In genomic region chr6:121413831-121414368, GRCh38 we compare ENCODE assay signal across 2 cellular contexts.
TF ChIP-seq lines count a peak whose summit lies in the region.

No MANE protein-coding gene starts in this region.

TF ChIP-seq in GM23338, 12 proteins besides CTCF, POLR2A, EP300 and RAD21 (continued from another document):
- TF ChIP-seq, protein P1, sequence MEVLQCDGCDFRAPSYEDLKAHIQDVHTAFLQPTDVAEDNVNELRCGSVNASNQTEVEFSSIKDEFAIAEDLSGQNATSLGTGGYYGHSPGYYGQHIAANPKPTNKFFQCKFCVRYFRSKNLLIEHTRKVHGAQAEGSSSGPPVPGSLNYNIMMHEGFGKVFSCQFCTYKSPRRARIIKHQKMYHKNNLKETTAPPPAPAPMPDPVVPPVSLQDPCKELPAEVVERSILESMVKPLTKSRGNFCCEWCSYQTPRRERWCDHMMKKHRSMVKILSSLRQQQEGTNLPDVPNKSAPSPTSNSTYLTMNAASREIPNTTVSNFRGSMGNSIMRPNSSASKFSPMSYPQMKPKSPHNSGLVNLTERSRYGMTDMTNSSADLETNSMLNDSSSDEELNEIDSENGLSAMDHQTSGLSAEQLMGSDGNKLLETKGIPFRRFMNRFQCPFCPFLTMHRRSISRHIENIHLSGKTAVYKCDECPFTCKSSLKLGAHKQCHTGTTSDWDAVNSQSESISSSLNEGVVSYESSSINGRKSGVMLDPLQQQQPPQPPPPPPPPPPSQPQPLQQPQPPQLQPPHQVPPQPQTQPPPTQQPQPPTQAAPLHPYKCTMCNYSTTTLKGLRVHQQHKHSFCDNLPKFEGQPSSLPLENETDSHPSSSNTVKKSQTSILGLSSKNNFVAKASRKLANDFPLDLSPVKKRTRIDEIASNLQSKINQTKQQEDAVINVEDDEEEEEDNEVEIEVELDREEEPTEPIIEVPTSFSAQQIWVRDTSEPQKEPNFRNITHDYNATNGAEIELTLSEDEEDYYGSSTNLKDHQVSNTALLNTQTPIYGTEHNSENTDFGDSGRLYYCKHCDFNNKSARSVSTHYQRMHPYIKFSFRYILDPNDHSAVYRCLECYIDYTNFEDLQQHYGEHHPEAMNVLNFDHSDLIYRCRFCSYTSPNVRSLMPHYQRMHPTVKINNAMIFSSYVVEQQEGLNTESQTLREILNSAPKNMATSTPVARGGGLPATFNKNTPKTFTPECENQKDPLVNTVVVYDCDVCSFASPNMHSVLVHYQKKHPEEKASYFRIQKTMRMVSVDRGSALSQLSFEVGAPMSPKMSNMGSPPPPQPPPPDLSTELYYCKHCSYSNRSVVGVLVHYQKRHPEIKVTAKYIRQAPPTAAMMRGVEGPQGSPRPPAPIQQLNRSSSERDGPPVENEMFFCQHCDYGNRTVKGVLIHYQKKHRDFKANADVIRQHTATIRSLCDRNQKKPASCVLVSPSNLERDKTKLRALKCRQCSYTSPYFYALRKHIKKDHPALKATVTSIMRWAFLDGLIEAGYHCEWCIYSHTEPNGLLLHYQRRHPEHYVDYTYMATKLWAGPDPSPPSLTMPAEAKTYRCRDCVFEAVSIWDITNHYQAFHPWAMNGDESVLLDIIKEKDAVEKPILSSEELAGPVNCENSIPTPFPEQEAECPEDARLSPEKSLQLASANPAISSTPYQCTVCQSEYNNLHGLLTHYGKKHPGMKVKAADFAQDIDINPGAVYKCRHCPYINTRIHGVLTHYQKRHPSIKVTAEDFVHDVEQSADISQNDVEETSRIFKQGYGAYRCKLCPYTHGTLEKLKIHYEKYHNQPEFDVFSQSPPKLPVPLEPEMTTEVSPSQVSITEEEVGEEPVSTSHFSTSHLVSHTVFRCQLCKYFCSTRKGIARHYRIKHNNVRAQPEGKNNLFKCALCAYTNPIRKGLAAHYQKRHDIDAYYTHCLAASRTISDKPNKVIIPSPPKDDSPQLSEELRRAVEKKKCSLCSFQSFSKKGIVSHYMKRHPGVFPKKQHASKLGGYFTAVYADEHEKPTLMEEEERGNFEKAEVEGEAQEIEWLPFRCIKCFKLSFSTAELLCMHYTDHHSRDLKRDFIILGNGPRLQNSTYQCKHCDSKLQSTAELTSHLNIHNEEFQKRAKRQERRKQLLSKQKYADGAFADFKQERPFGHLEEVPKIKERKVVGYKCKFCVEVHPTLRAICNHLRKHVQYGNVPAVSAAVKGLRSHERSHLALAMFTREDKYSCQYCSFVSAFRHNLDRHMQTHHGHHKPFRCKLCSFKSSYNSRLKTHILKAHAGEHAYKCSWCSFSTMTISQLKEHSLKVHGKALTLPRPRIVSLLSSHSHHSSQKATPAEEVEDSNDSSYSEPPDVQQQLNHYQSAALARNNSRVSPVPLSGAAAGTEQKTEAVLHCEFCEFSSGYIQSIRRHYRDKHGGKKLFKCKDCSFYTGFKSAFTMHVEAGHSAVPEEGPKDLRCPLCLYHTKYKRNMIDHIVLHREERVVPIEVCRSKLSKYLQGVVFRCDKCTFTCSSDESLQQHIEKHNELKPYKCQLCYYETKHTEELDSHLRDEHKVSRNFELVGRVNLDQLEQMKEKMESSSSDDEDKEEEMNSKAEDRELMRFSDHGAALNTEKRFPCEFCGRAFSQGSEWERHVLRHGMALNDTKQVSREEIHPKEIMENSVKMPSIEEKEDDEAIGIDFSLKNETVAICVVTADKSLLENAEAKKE (CRISPR knock-in tag; IDR thresholded peaks at IDR 0.05), result no peak
- TF ChIP-seq EZH2phosphoT487 (IDR thresholded peaks at IDR 0.05; ENCODE audit: unreplicated experiment), result no peak
- no peak for TF ChIP-seq STAT1 (IDR thresholded peaks at IDR 0.05; ENCODE audit: unreplicated experiment)
- TF ChIP-seq JUNB (IDR thresholded peaks at IDR 0.05; ENCODE audit: unreplicated experiment), result no peak
- TF ChIP-seq ETS1 (IDR thresholded peaks at IDR 0.05), result no peak
- no peak for TF ChIP-seq ZNF114 (CRISPR knock-in tag; IDR thresholded peaks at IDR 0.05)
- no peak for TF ChIP-seq CREB1 (CRISPR knock-in tag; IDR thresholded peaks at IDR 0.05; ENCODE audit: low read depth)
- no peak for TF ChIP-seq NANOG (IDR thresholded peaks at IDR 0.05; ENCODE audit: borderline replicate concordance)
- no peak for TF ChIP-seq REST (IDR thresholded peaks at IDR 0.05; ENCODE audit: unreplicated experiment)
- TF ChIP-seq EZH2 (IDR thresholded peaks at IDR 0.05; ENCODE audit: low read depth, unreplicated experiment), result no peak

TF ChIP-seq in SK-N-SH, 30 proteins besides CTCF, POLR2A, EP300 and RAD21 (continued from another document):
- TF ChIP-seq REST (IDR thresholded peaks at IDR 0.05; ENCODE audit: low read depth, low read length) (no peak), NFIC (IDR thresholded peaks at IDR 0.05; ENCODE audit: borderline replicate concordance) (no peak), RFX5 (IDR thresholded peaks at IDR 0.05; ENCODE audit: low read length) (no peak), GATA2 (CRISPR knock-in tag; IDR thresholded peaks at IDR 0.05) (no peak), EZH2phosphoT487 (IDR thresholded peaks at IDR 0.05; ENCODE audit: borderline replicate concordance, low read depth) (no peak)
- TF ChIP-seq, protein P2, sequence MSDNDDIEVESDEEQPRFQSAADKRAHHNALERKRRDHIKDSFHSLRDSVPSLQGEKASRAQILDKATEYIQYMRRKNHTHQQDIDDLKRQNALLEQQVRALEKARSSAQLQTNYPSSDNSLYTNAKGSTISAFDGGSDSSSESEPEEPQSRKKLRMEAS (IDR thresholded peaks at IDR 0.05; ENCODE audit: low read depth), result no peak
TF ChIP-seq in SK-N-SH: peak in this region for 0.
